ENCODE assay signal across 16 cellular contexts in the genomic region with DNA sequence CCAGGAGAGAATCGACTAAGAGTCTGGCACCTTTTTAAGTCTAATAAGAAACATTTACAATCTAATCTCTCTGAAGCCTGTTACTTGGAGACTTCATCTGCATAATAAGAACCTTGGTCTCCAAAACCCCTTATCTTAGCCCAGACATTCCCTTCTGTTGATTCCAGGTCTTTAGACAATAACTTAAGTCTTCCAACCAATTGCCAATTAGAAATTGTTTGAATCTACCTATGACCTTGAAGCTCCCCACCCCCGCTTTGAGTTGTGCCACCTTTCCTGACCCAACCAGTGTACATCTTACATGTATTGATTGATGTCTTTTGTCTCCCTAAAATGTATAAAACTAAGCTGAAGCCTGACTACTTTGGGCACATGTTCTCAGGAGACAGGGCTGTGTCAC. TPM values are rescaled to one million over a fixed set of nuclear protein-coding genes. Genes with fewer than 3 reads are reported as not detected.
DNase-seq lines count a peak whose midpoint lies in the region; ATAC-seq and TF ChIP-seq lines count a peak whose summit lies in the region.
"Had no signal": no experiment of that assay in that cellular context is flagged by ENCODE, and none has a peak within 500 bp of the region (broad histone marks: within the 10 kb centered on the region; RNA-seq: fewer than 3 reads in every experiment).

No MANE protein-coding gene starts in this region.

- DNase-seq in caudate nucleus (lab: John Stamatoyannopoulos, UW) = no peak
- peak; percentile 97 for DNase-seq in mesendoderm
- DNase-seq in testis = no peak
- no peak for DNase-seq in stimulated activated effector memory CD8-positive, alpha-beta T cell treated with anti-CD3 and anti-CD28 coated beads, Interleukin-12 subunit alpha, Interleukin-12 subunit beta, amount 100 ng/mL, for 72 hours (ENCODE audit: low spot score in 2 of 2)
- DNase-seq in HT-29 (ENCODE audit: low spot score) = no peak
- DNase-seq in NCI-H2171 treated with DMSO at 0.1 percent for 48 hours (lab: John Stamatoyannopoulos, UW) = no peak
- no peak for DNase-seq in GM13977 (ENCODE audit: low spot score)
- DNase-seq: activated effector memory CD4-positive, alpha-beta T cell treated with Interleukin-2 at 50 U/mL for 16 hours; DMS79; left colon; NCI-H2081; T-helper 17 cell had no signal

- H3K4ac ChIP-seq in mesendoderm (ENCODE audit: low read depth, low read length) = no peak overlapping the region

- H4K5ac ChIP-seq in mesendoderm (ENCODE audit: low read length) = no peak overlapping the region

- ATAC-seq in stimulated activated effector memory CD8-positive, alpha-beta T cell treated with anti-CD3 and anti-CD28 coated beads, Interleukin-12 subunit alpha, Interleukin-12 subunit beta, amount 100 ng/mL, for 72 hours = no peak
- ATAC-seq: activated CD4-positive, CD25-positive, alpha-beta regulatory T cell treated with anti-CD3 and anti-CD28 coated beads, Interleukin-2, amount 50 U/mL, for 24 hours; left colon; T-helper 17 cell had no signal

- H3K27ac ChIP-seq in HUES64 (ENCODE audit: low read depth, low read length) (peak overlapping the region; percentile 95), caudate nucleus (ENCODE audit: low read depth, low read length) (peak overlapping the region; percentile 72), mesendoderm (ENCODE audit: low read depth, low read length) (peak overlapping the region; percentile 99), testis (peak overlapping the region; percentile 46 to 60)
- H3K27ac ChIP-seq: C4-2B, prostate gland had no signal

- TF ChIP-seq CTCF in testis (IDR thresholded peaks at IDR 0.05) (no peak), GM13977 (IDR thresholded peaks at IDR 0.05; ENCODE audit: extremely low read depth, insufficient read depth, missing control alignments) (no peak)

- H3K4me3 ChIP-seq in HUES64 (ENCODE audit: low read length) (peak overlapping the region; percentile 27), mesendoderm (ENCODE audit: low read length) (no peak overlapping the region), testis (no peak overlapping the region)
- H3K4me3 ChIP-seq: prostate gland had no signal

- H2BK120ac ChIP-seq in mesendoderm (ENCODE audit: low read depth, low read length) = no peak overlapping the region

- no peak overlapping the region for H2BK15ac ChIP-seq in mesendoderm (replicated peaks; ENCODE audit: low read depth)

- H3K4me1 ChIP-seq in HUES64 (ENCODE audit: insufficient read depth, low read length) = peaks cover 63% of the 10 kb centered on the region
- peaks cover 9% of the 10 kb centered on the region for H3K4me1 ChIP-seq in mesendoderm (ENCODE audit: control insufficient read depth, low read depth, low read length)
- peaks cover 21% of the 10 kb centered on the region for H3K4me1 ChIP-seq in testis
- H3K4me1 ChIP-seq: prostate gland had no signal

- intact Hi-C loops in testis (cut with DNase I; ENCODE audit: low total_unique reads) = no loop called here

- H3K9me3 ChIP-seq in HUES64 (ENCODE audit: insufficient read depth, low read depth, low read length) (no peaks in the 10 kb centered on the region), testis (no peaks in the 10 kb centered on the region)
- H3K9me3 ChIP-seq: prostate gland had no signal

- H3K9ac ChIP-seq in HUES64 (ENCODE audit: low read depth, low read length) (peak overlapping the region; percentile 63), mesendoderm (ENCODE audit: low read length) (peak overlapping the region; percentile 45)

- peaks cover 2% of the 10 kb centered on the region for H3K79me1 ChIP-seq in mesendoderm (ENCODE audit: low read length)

- H2AK5ac ChIP-seq in mesendoderm (ENCODE audit: low read length) = no peak overlapping the region

- in situ Hi-C loops in GM13977 (cut with MboI; ENCODE audit: low pct_unique_long_range_greater_than_20kb, low sequenced_read_pairs, unreplicated experiment) = no loop called here

- no peak for TF ChIP-seq POLR2A in testis (IDR thresholded peaks at IDR 0.05)

- H3K18ac ChIP-seq in mesendoderm (ENCODE audit: low read length) = peak overlapping the region; percentile 78

- H3K23ac ChIP-seq in mesendoderm (ENCODE audit: low read length) = no peak overlapping the region

- H3K4me3 Mint-ChIP-seq in stimulated activated effector memory CD8-positive, alpha-beta T cell treated with anti-CD3 and anti-CD28 coated beads, Interleukin-12 subunit alpha, Interleukin-12 subunit beta, amount 100 ng/mL, for 72 hours = no peak overlapping the region
- H3K4me3 Mint-ChIP-seq: T-helper 17 cell had no signal

- H2BK5ac ChIP-seq in mesendoderm (ENCODE audit: low read length) = peak overlapping the region; percentile 98

- no peaks in the 10 kb centered on the region for H3K79me2 ChIP-seq in mesendoderm (ENCODE audit: control insufficient read depth, insufficient read depth, low read length)

- H3K4me1 Mint-ChIP-seq in stimulated activated effector memory CD8-positive, alpha-beta T cell treated with anti-CD3 and anti-CD28 coated beads, Interleukin-12 subunit alpha, Interleukin-12 subunit beta, amount 100 ng/mL, for 72 hours = no peaks in the 10 kb centered on the region
- H3K4me1 Mint-ChIP-seq: T-helper 17 cell had no signal

- H3K27me3 ChIP-seq in HUES64 (ENCODE audit: insufficient read depth, low read length) (no peaks in the 10 kb centered on the region), mesendoderm (ENCODE audit: insufficient read depth, low read length, poor library complexity) (no peaks in the 10 kb centered on the region), testis (no peaks in the 10 kb centered on the region)

- H3K27ac Mint-ChIP-seq in stimulated activated effector memory CD8-positive, alpha-beta T cell treated with anti-CD3 and anti-CD28 coated beads, Interleukin-12 subunit alpha, Interleukin-12 subunit beta, amount 100 ng/mL, for 72 hours = no peak overlapping the region
- H3K27ac Mint-ChIP-seq: T-helper 17 cell had no signal

- H3K4me2 ChIP-seq in mesendoderm (ENCODE audit: low read length) = no peak overlapping the region

- 7% methylated on average over 2 of the region's 2 CpGs for WGBS in HUES64
- WGBS in mesendoderm (ENCODE audit: extremely low coverage, insufficient coverage, low lambda C conversion rate) = no CpG with 5 or more reads among the region's 2 CpGs
- 59 to 69% methylated on average over 2 of the region's 2 CpGs for WGBS in testis, 2 donors

- H3K56ac ChIP-seq in mesendoderm (ENCODE audit: low read length) = peak overlapping the region; percentile 84

- H3K36me3 ChIP-seq in HUES64 (ENCODE audit: insufficient read depth, low read length) = no peaks in the 10 kb centered on the region
- no peaks in the 10 kb centered on the region for H3K36me3 ChIP-seq in mesendoderm (ENCODE audit: control insufficient read depth, insufficient read depth, low read length)
- H3K36me3 ChIP-seq in testis (ENCODE audit: low read depth, missing control alignments) = no peaks in the 10 kb centered on the region
- H3K36me3 ChIP-seq: prostate gland had no signal

- H4K8ac ChIP-seq in mesendoderm (ENCODE audit: low read depth, low read length) = peak overlapping the region; percentile 97

- no peaks in the 10 kb centered on the region for H3K36me3 Mint-ChIP-seq in stimulated activated effector memory CD8-positive, alpha-beta T cell treated with anti-CD3 and anti-CD28 coated beads, Interleukin-12 subunit alpha, Interleukin-12 subunit beta, amount 100 ng/mL, for 72 hours

- peaks cover 2% of the 10 kb centered on the region for H3K9me3 Mint-ChIP-seq in stimulated activated effector memory CD8-positive, alpha-beta T cell treated with anti-CD3 and anti-CD28 coated beads, Interleukin-12 subunit alpha, Interleukin-12 subunit beta, amount 100 ng/mL, for 72 hours

RNA-seq across cellular contexts. Expression of gene DTNA, which starts 49.5 kb away (rescaled TPM):
- 11.8 TPM for polyA plus RNA-seq in HUES64 (2013, experiment 1 of 2)
- 15.2 TPM for polyA plus RNA-seq in HUES64 (2013, experiment 2 of 2)
- 38.8 TPM for polyA plus RNA-seq in mesendoderm (2013, experiment 1 of 2)
- 38.8 TPM for polyA plus RNA-seq in mesendoderm (2013, experiment 2 of 2)
- 10 to 100 TPM; 69.1 to 96.0 TPM for total RNA-seq in testis
- polyA plus RNA-seq in testis (ENCODE audit: insufficient read depth, low read depth, low replicate concordance) = 18.9 TPM
- total RNA-seq in HT-29 (2014; rRNA removed; shearing (Covaris generic)) = 0.18 TPM in 1 of 2 replicates, not detected in the other
- total RNA-seq: T-helper 17 cell had no signal

Comparison
In these comparisons a context has a peak if more than half of its experiments do, and no peak if none do; other contexts are left out.
1. RNA of gene DTNA, which starts 49.5 kb away (total RNA-seq): 69.1 to 96.0 TPM in testis; 0.18 TPM in HT-29; every median in the first group is over 10 times any median in the second.
2. Peak in every context shown above with its lines, with median percentiles within 50 percentile points of each other: H3K27ac ChIP-seq.